ENCODE assay signal across 17 cellular contexts in the genomic region with DNA sequence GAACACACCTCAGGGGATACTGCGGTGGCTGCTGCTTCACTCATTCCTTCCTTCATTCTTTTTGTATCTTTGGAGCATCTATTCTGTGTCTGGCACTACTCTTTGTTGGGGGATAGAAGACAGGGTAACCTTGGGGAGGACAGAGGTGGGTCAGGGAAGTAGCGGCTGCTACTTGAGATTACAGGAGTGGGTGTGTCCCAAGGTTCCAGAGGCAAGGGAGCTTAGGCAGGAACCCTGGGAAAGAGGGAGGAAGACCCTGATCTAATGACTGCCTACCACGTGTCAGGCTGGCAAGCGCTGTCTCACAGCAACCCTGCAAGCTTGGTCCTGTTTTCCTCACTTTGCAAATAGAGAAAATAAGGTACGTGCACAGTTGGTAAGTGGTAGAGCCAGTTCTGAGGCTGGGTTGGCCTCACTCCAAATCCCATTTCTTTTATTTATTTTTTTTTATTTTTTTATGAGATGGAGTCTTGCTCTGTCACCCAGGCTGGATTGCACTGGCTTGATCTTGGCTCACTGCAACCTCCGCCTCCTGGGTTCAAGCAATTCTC.
"Had no signal": no experiment of that assay in that cellular context is flagged by ENCODE, and none has a peak within 500 bp of the region (broad histone marks: within the 10 kb centered on the region; RNA-seq: fewer than 3 reads in every experiment).

No MANE protein-coding gene starts in this region.

- H3K4me1 ChIP-seq: body of pancreas, foreskin keratinocyte, suprapubic skin, transverse colon had no signal

- H3K9me3 ChIP-seq: body of pancreas had no signal

- ATAC-seq: body of pancreas, foreskin keratinocyte, left lobe of liver had no signal

- H3K27ac Mint-ChIP-seq: activated naive CD8-positive, alpha-beta T cell treated with anti-CD3 and anti-CD28 coated beads for 36 hours; stimulated activated naive CD8-positive, alpha-beta T cell treated with anti-CD3 and anti-CD28 coated beads, Interleukin-15, Interleukin-2, amounts not matched to agents 100 ng/mL and 50 ng/mL, for 24 hours had no signal

- DNase-seq: activated CD4-positive, alpha-beta T cell treated with anti-CD3 and anti-CD28 coated beads, Interleukin-2, amount 50 U/mL, for 4 hours; activated naive CD8-positive, alpha-beta T cell treated with anti-CD3 and anti-CD28 coated beads for 36 hours; amygdala; caudate nucleus; dorsolateral prefrontal cortex; foreskin keratinocyte; hypothalamus; stimulated activated CD4-positive, alpha-beta T cell treated with anti-CD3 and anti-CD28 coated beads, Interleukin-12 subunit alpha, Interleukin-12 subunit beta, amount 100 ng/mL, for 4 hours; stimulated activated CD4-positive, alpha-beta T cell treated with anti-CD3 and anti-CD28 coated beads, Interleukin-1b, Interleukin-23, amount 100 ng/mL, for 48 hours; stimulated activated CD8-positive, alpha-beta memory T cell treated with anti-CD3 and anti-CD28 coated beads, Interleukin-4, amount 100 ng/mL, for 48 hours; transverse colon had no signal

- H3K4me3 Mint-ChIP-seq: activated naive CD8-positive, alpha-beta T cell treated with anti-CD3 and anti-CD28 coated beads for 36 hours; neural crest cell; stimulated activated naive CD8-positive, alpha-beta T cell treated with anti-CD3 and anti-CD28 coated beads, Interleukin-15, Interleukin-2, amounts not matched to agents 100 ng/mL and 50 ng/mL, for 24 hours had no signal

- H3K27ac ChIP-seq: body of pancreas, dorsolateral prefrontal cortex, epithelial cell of prostate, foreskin keratinocyte, suprapubic skin, transverse colon had no signal

- H3K27me3 Mint-ChIP-seq: activated naive CD8-positive, alpha-beta T cell treated with anti-CD3 and anti-CD28 coated beads for 36 hours; stimulated activated naive CD8-positive, alpha-beta T cell treated with anti-CD3 and anti-CD28 coated beads, Interleukin-15, Interleukin-2, amounts not matched to agents 100 ng/mL and 50 ng/mL, for 24 hours had no signal

- H3K4me3 ChIP-seq: body of pancreas, dorsolateral prefrontal cortex, suprapubic skin, transverse colon had no signal

- H3K27me3 ChIP-seq: body of pancreas, dorsolateral prefrontal cortex, foreskin keratinocyte, suprapubic skin, transverse colon had no signal

- H3K4me1 Mint-ChIP-seq: activated naive CD8-positive, alpha-beta T cell treated with anti-CD3 and anti-CD28 coated beads for 36 hours; neural crest cell had no signal
